ENCODE assay signal across 11 cellular contexts in genomic region chr3:195550723-195551122, GRCh38. TPM values are rescaled to one million over a fixed set of nuclear protein-coding genes. Genes with fewer than 3 reads are reported as not detected.
DNase-seq lines count a peak whose midpoint lies in the region; ATAC-seq and TF ChIP-seq lines count a peak whose summit lies in the region.
"Had no signal": no experiment of that assay in that cellular context is flagged by ENCODE, and none has a peak within 500 bp of the region (broad histone marks: within the 10 kb centered on the region; RNA-seq: fewer than 3 reads in every experiment).

No MANE protein-coding gene starts in this region.

- no peak overlapping the region for H3K4me3 ChIP-seq in astrocyte of the cerebellum (ENCODE audit: low read depth, low read length)
- no peak overlapping the region for H3K4me3 ChIP-seq in PC-3 (ENCODE audit: low read length)
- H3K4me3 ChIP-seq: suprapubic skin had no signal

- H3K4me1 Mint-ChIP-seq in nephron: peaks cover 55% of the 10 kb centered on the region

- H3K9me3 Mint-ChIP-seq in nephron: no peaks in the 10 kb centered on the region

- no peak overlapping the region for H3K4me2 ChIP-seq in PC-3 (ENCODE audit: low read length)

- H4K20me1 ChIP-seq in PC-3 (ENCODE audit: low read length): no peaks in the 10 kb centered on the region

- TF ChIP-seq CTCF in astrocyte of the cerebellum (IDR thresholded peaks at IDR 0.05; ENCODE audit: low read depth, low read length, missing control alignments): no peak
- TF ChIP-seq CTCF in nephron (IDR thresholded peaks at IDR 0.05; ENCODE audit: unreplicated experiment in 3 of 3): no peak
- TF ChIP-seq CTCF in PC-3 (conservative IDR thresholded peaks at IDR 0.05; ENCODE audit: low read depth, low read length): no peak

- POLR2A ChIA-PET in PC-3 (lab: Charles Lee; ENCODE audit: unreplicated experiment): no interaction called here

- intact Hi-C loops in PC-3 (cut with micrococcal nuclease): no loop called here

- H2AFZ ChIP-seq in PC-3 (ENCODE audit: low read length): no peak overlapping the region

- H3K4me1 ChIP-seq in PC-3 (ENCODE audit: insufficient read depth, low read length): peaks cover 13% of the 10 kb centered on the region

- peaks cover 4% of the 10 kb centered on the region for H3K27me3 Mint-ChIP-seq in nephron (ENCODE audit: low read depth)

- in situ Hi-C loops in astrocyte of the cerebellum (cut with HindIII; ENCODE audit: low sequenced_read_pairs): no loop called here

- peak overlapping the region; percentile 87 to 98 (median 95) for H3K27ac Mint-ChIP-seq in nephron

- H3K79me2 ChIP-seq in PC-3 (ENCODE audit: low read length): no peaks in the 10 kb centered on the region

- ATAC-seq in GM18511 (IDR thresholded peaks at IDR 0.05; ENCODE audit: unreplicated experiment): peak; percentile 59
- ATAC-seq in HG03175 (IDR thresholded peaks at IDR 0.05; ENCODE audit: unreplicated experiment): peak; percentile 53
- no peak for ATAC-seq in HG03457 (IDR thresholded peaks at IDR 0.05; ENCODE audit: unreplicated experiment)
- no peak for ATAC-seq in GM18873 (IDR thresholded peaks at IDR 0.05; ENCODE audit: low FRiP score, unreplicated experiment)
- ATAC-seq in PC-3: no peak

- H3K36me3 ChIP-seq in PC-3 (ENCODE audit: low read depth, low read length): no peaks in the 10 kb centered on the region
- H3K36me3 ChIP-seq: suprapubic skin had no signal

- no peak overlapping the region for H3K9ac ChIP-seq in PC-3 (ENCODE audit: low read length)

- H3F3A ChIP-seq in PC-3 (ENCODE audit: low read length, unreplicated experiment): no peaks in the 10 kb centered on the region

- H3K27me3 ChIP-seq in PC-3 (ENCODE audit: low read length): no peaks in the 10 kb centered on the region
- H3K27me3 ChIP-seq: suprapubic skin had no signal

- no peaks in the 10 kb centered on the region for H3K36me3 Mint-ChIP-seq in nephron (ENCODE audit: low read depth)

- no peak overlapping the region for H3K27ac ChIP-seq in PC-3 (ENCODE audit: low read length)
- H3K27ac ChIP-seq: suprapubic skin, VCaP had no signal

- CTCF ChIA-PET in PC-3 (lab: Charles Lee): no interaction called here

- H3K4me3 Mint-ChIP-seq in nephron: peak overlapping the region in 2 of 3 experiments; percentile 20 to 38

- DNase-seq in astrocyte of the cerebellum (ENCODE audit: low read depth): peak; percentile 32
- no peak for DNase-seq in iPS-NIHi11 (ENCODE audit: low spot score)
- DNase-seq in PC-3: no peak
- DNase-seq: NCI-H526 treated with DMSO at 0.1 percent for 48 hours had no signal

- H3K9me2 ChIP-seq in PC-3 (replicated peaks; ENCODE audit: low read length): no peaks in the 10 kb centered on the region

- BruUV-seq in PC-3 (replicated peaks; lab: Mats Ljungman, UMichigan): no TSS peak

- H3K9me3 ChIP-seq in PC-3 (ENCODE audit: low read length): no peaks in the 10 kb centered on the region
- H3K9me3 ChIP-seq: suprapubic skin had no signal

RNA-seq across cellular contexts. Expression of gene PPP1R2, which starts 7.6 kb away (rescaled TPM):
- total RNA-seq in PC-3 (2014; rRNA removed): 132 and 150 TPM in 2 replicates

RNA-seq across cellular contexts. Expression of gene APOD, which starts 33.0 kb away (rescaled TPM):
- 0.29 TPM in 1 of 2 replicates, not detected in the other for total RNA-seq in PC-3 (2014; rRNA removed)

Comparison
In these comparisons a context has a peak if more than half of its experiments do, and no peak if none do; other contexts are left out.
1. ATAC-seq: peak in GM18511 (single experiment) and HG03175 (single experiment); none in HG03457 (single experiment), GM18873 (single experiment) and PC-3 (single experiment).